In genomic region chr4:173546776-173547175, GRCh38 we compare ENCODE assay signal across 6 cellular contexts. TPM values are rescaled to one million over a fixed set of nuclear protein-coding genes. Genes with fewer than 3 reads are reported as not detected.
"Had no signal": no experiment of that assay in that cellular context is flagged by ENCODE, and none has a peak within 500 bp of the region (broad histone marks: within the 10 kb centered on the region; RNA-seq: fewer than 3 reads in every experiment).

No MANE protein-coding gene starts in this region.

- ATAC-seq: GM23338 had no signal

- H3K4me2 ChIP-seq: GM23338 had no signal

- DNase-seq: H9, HCEC 1CT, IMR-90 had no signal

- H3K4me3 ChIP-seq: GM23338 had no signal

RNA-seq across cellular contexts. Expression of gene HAND2, which starts 16.7 kb away (rescaled TPM):
- total RNA-seq: GM23338, H1, H9, HT-29 had no signal
